9 cellular contexts compared by ENCODE assay signal in the genomic region with DNA sequence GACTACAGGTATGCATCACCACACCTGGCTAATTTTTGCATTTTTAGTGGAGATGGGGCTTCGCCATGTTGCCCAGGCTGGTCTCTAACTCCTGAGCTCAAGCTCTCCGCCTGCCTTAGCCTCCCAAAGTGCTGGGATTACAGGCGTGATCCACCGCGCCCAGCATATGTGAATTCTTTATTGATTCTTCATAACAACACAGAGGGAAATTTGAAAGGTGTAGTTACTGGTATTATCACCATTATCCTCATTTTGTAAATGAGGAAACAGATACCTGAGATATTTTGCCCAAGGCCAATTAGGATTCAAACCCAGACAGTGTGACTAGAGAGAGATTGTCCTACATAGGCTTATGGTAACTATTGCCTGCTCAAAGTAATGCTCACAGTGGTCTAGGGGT.
"Had no signal": no experiment of that assay in that cellular context is flagged by ENCODE, and none has a peak within 500 bp of the region (broad histone marks: within the 10 kb centered on the region; RNA-seq: fewer than 3 reads in every experiment).

No MANE protein-coding gene starts in this region.

- H3K9me3 Mint-ChIP-seq: HFFc6 had no signal

- H3K27ac ChIP-seq: HL-60 had no signal

- H3K4me1 ChIP-seq: HAP-1 had no signal

- H3K9me3 ChIP-seq: HAP-1 had no signal

- ATAC-seq: HCT116, K562 had no signal

- DNase-seq: GOT3, H7, HFFc6, IMR-90, KG1 had no signal

- H3K27ac Mint-ChIP-seq: HFFc6 had no signal

- H3K4me3 Mint-ChIP-seq: HFFc6 had no signal

- H3K4me3 ChIP-seq: HAP-1, K562 had no signal
